In the genomic region with DNA sequence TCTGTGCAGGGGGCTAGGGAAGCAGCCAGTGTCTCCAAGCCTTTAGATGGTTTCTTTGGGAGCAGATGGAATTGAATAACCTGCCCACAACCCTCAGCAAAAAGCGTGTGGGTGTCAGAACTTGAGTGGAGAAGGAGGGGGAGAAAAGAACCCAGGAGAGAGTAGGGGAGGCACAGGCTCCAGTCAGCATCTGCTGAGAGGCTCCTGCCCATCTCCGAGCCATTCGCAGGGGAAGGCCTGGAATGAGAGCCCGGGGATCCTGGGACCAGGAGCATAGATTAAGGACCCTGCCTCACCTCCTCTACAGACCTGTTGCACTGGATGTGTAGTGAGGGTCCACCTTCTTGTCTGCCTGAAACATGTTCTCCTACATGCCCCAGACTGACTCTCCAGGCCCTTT, we compare ENCODE assay signal across 2 cellular contexts.
TF ChIP-seq lines count a peak whose summit lies in the region.

No MANE protein-coding gene starts in this region.

TF ChIP-seq in SK-N-SH, 30 proteins besides CTCF, POLR2A, EP300 and RAD21 (continued from another document):
- TF ChIP-seq, protein P1, sequence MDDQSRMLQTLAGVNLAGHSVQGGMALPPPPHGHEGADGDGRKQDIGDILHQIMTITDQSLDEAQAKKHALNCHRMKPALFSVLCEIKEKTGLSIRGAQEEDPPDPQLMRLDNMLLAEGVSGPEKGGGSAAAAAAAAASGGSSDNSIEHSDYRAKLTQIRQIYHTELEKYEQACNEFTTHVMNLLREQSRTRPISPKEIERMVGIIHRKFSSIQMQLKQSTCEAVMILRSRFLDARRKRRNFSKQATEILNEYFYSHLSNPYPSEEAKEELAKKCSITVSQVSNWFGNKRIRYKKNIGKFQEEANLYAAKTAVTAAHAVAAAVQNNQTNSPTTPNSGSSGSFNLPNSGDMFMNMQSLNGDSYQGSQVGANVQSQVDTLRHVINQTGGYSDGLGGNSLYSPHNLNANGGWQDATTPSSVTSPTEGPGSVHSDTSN (IDR thresholded peaks at IDR 0.05): no peak
- TF ChIP-seq SIN3A (IDR thresholded peaks at IDR 0.05; ENCODE audit: borderline replicate concordance, low read depth, low read length) (no peak), FOSL2 (IDR thresholded peaks at IDR 0.05; ENCODE audit: borderline replicate concordance, low read depth) (no peak), MXI1 (IDR thresholded peaks at IDR 0.05; ENCODE audit: low read depth, low read length) (no peak), TAF1 (IDR thresholded peaks at IDR 0.05; ENCODE audit: borderline replicate concordance, low read depth, low read length) (no peak), ELF1 (IDR thresholded peaks at IDR 0.05) (no peak), RCOR1 (IDR thresholded peaks at IDR 0.05; ENCODE audit: low read length) (no peak)

TF ChIP-seq in SK-N-SH treated with all-trans-retinoic acid at 6 μM for 48 hours, 23 proteins besides CTCF, POLR2A, EP300 and RAD21 (continued from another document):
- TF ChIP-seq, protein P2, sequence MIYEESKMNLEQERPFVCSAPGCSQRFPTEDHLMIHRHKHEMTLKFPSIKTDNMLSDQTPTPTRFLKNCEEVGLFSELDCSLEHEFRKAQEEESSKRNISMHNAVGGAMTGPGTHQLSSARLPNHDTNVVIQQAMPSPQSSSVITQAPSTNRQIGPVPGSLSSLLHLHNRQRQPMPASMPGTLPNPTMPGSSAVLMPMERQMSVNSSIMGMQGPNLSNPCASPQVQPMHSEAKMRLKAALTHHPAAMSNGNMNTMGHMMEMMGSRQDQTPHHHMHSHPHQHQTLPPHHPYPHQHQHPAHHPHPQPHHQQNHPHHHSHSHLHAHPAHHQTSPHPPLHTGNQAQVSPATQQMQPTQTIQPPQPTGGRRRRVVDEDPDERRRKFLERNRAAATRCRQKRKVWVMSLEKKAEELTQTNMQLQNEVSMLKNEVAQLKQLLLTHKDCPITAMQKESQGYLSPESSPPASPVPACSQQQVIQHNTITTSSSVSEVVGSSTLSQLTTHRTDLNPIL (CRISPR knock-in tag; IDR thresholded peaks at IDR 0.05; ENCODE audit: low read depth): no peak
- TF ChIP-seq, protein P3, sequence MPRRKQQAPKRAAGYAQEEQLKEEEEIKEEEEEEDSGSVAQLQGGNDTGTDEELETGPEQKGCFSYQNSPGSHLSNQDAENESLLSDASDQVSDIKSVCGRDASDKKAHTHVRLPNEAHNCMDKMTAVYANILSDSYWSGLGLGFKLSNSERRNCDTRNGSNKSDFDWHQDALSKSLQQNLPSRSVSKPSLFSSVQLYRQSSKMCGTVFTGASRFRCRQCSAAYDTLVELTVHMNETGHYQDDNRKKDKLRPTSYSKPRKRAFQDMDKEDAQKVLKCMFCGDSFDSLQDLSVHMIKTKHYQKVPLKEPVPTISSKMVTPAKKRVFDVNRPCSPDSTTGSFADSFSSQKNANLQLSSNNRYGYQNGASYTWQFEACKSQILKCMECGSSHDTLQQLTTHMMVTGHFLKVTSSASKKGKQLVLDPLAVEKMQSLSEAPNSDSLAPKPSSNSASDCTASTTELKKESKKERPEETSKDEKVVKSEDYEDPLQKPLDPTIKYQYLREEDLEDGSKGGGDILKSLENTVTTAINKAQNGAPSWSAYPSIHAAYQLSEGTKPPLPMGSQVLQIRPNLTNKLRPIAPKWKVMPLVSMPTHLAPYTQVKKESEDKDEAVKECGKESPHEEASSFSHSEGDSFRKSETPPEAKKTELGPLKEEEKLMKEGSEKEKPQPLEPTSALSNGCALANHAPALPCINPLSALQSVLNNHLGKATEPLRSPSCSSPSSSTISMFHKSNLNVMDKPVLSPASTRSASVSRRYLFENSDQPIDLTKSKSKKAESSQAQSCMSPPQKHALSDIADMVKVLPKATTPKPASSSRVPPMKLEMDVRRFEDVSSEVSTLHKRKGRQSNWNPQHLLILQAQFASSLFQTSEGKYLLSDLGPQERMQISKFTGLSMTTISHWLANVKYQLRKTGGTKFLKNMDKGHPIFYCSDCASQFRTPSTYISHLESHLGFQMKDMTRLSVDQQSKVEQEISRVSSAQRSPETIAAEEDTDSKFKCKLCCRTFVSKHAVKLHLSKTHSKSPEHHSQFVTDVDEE (CRISPR knock-in tag; IDR thresholded peaks at IDR 0.05): no peak
- TF ChIP-seq CSDC2 (CRISPR knock-in tag; IDR thresholded peaks at IDR 0.05): no peak
- TF ChIP-seq, protein P4, sequence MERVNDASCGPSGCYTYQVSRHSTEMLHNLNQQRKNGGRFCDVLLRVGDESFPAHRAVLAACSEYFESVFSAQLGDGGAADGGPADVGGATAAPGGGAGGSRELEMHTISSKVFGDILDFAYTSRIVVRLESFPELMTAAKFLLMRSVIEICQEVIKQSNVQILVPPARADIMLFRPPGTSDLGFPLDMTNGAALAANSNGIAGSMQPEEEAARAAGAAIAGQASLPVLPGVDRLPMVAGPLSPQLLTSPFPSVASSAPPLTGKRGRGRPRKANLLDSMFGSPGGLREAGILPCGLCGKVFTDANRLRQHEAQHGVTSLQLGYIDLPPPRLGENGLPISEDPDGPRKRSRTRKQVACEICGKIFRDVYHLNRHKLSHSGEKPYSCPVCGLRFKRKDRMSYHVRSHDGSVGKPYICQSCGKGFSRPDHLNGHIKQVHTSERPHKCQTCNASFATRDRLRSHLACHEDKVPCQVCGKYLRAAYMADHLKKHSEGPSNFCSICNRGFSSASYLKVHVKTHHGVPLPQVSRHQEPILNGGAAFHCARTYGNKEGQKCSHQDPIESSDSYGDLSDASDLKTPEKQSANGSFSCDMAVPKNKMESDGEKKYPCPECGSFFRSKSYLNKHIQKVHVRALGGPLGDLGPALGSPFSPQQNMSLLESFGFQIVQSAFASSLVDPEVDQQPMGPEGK (CRISPR knock-in tag; IDR thresholded peaks at IDR 0.05; ENCODE audit: borderline replicate concordance): no peak
- TF ChIP-seq, protein P5, sequence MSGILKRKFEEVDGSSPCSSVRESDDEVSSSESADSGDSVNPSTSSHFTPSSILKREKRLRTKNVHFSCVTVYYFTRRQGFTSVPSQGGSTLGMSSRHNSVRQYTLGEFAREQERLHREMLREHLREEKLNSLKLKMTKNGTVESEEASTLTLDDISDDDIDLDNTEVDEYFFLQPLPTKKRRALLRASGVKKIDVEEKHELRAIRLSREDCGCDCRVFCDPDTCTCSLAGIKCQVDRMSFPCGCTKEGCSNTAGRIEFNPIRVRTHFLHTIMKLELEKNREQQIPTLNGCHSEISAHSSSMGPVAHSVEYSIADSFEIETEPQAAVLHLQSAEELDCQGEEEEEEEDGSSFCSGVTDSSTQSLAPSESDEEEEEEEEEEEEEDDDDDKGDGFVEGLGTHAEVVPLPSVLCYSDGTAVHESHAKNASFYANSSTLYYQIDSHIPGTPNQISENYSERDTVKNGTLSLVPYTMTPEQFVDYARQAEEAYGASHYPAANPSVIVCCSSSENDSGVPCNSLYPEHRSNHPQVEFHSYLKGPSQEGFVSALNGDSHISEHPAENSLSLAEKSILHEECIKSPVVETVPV (CRISPR knock-in tag; IDR thresholded peaks at IDR 0.05): no peak
- TF ChIP-seq, protein P6, sequence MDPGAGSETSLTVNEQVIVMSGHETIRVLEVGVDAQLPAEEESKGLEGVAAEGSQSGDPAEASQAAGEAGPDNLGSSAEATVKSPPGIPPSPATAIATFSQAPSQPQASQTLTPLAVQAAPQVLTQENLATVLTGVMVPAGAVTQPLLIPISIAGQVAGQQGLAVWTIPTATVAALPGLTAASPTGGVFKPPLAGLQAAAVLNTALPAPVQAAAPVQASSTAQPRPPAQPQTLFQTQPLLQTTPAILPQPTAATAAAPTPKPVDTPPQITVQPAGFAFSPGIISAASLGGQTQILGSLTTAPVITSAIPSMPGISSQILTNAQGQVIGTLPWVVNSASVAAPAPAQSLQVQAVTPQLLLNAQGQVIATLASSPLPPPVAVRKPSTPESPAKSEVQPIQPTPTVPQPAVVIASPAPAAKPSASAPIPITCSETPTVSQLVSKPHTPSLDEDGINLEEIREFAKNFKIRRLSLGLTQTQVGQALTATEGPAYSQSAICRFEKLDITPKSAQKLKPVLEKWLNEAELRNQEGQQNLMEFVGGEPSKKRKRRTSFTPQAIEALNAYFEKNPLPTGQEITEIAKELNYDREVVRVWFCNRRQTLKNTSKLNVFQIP (CRISPR knock-in tag; IDR thresholded peaks at IDR 0.05; ENCODE audit: borderline replicate concordance, low read depth): no peak
- no peak for TF ChIP-seq ZFP30 (CRISPR knock-in tag; IDR thresholded peaks at IDR 0.05)
- no peak for TF ChIP-seq SNAI2 (CRISPR knock-in tag; IDR thresholded peaks at IDR 0.05)
- no peak for TF ChIP-seq OSR1 (CRISPR knock-in tag; IDR thresholded peaks at IDR 0.05)
- no peak for TF ChIP-seq ISL1 (CRISPR knock-in tag; IDR thresholded peaks at IDR 0.05)
TF ChIP-seq in SK-N-SH treated with all-trans-retinoic acid at 6 μM for 48 hours: peak in this region for 0.
